Comparison of ENCODE assay signal across 1 cellular context in genomic region chr15:65133550-65134200, GRCh38.
TF ChIP-seq lines count a peak whose summit lies in the region.

A gene with protein sequence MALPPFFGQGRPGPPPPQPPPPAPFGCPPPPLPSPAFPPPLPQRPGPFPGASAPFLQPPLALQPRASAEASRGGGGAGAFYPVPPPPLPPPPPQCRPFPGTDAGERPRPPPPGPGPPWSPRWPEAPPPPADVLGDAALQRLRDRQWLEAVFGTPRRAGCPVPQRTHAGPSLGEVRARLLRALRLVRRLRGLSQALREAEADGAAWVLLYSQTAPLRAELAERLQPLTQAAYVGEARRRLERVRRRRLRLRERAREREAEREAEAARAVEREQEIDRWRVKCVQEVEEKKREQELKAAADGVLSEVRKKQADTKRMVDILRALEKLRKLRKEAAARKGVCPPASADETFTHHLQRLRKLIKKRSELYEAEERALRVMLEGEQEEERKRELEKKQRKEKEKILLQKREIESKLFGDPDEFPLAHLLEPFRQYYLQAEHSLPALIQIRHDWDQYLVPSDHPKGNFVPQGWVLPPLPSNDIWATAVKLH (minus strand): TSS chr15:65133808. CDS start chr15:65133781, 27 bp downstream.

TF ChIP-seq in HepG2, 621 proteins besides CTCF, POLR2A, EP300 and RAD21 (continued from another document):
- TF ChIP-seq ASH2L (IDR thresholded peaks at IDR 0.05; ENCODE audit: insufficient read length, low read depth, low read length) (peak; percentile 73), ZNF263 (CRISPR knock-in tag; IDR thresholded peaks at IDR 0.05) (no peak), KLF16 (CRISPR knock-in tag; IDR thresholded peaks at IDR 0.05) (peak in 1 of 2 experiments; percentile 89; a peak in 2 of 4 replicates), ZFX (CRISPR knock-in tag; IDR thresholded peaks at IDR 0.05; ENCODE audit: low read depth) (peak; percentile 81), PRMT3 (CRISPR knock-in tag; IDR thresholded peaks at IDR 0.05; ENCODE audit: borderline replicate concordance, low read depth) (no peak), PBX2 (CRISPR knock-in tag; IDR thresholded peaks at IDR 0.05) (0 out of 2 replicates have a peak, but pooled peaks have one; percentile 15), AGO2 (optimal IDR thresholded peaks at IDR 0.05; ENCODE audit: low read depth, low read length) (no peak), HNF4A (CRISPR knock-in tag; IDR thresholded peaks at IDR 0.05) (no peak), XBP1 (CRISPR knock-in tag; IDR thresholded peaks at IDR 0.05) (no peak), ZBTB3 (CRISPR knock-in tag; IDR thresholded peaks at IDR 0.05; ENCODE audit: borderline replicate concordance, low read depth) (no peak), REPIN1 (CRISPR knock-in tag; IDR thresholded peaks at IDR 0.05; ENCODE audit: borderline replicate concordance, low read depth) (0 out of 2 replicates have a peak, but pooled peaks have one; percentile 20), CSRNP1 (CRISPR knock-in tag; IDR thresholded peaks at IDR 0.05) (0 out of 2 replicates have a peak, but pooled peaks have one; percentile 18), ZNF7 (CRISPR knock-in tag; IDR thresholded peaks at IDR 0.05) (no peak), AHR (CRISPR knock-in tag; IDR thresholded peaks at IDR 0.05) (peak; percentile 65; the same call in 1 of the 2 replicates), ZSCAN29 (CRISPR knock-in tag; conservative IDR thresholded peaks at IDR 0.05) (peak; percentile 79; the same call in 1 of the 2 replicates), ETV6 (CRISPR knock-in tag; conservative IDR thresholded peaks at IDR 0.05) (0 out of 2 replicates have a peak, but pooled peaks have one; percentile 36), ZNF772 (CRISPR knock-in tag; IDR thresholded peaks at IDR 0.05) (peak; percentile 80), GLI4 (CRISPR knock-in tag; IDR thresholded peaks at IDR 0.05; ENCODE audit: borderline replicate concordance) (no peak), ZNF207 (IDR thresholded peaks at IDR 0.05; ENCODE audit: borderline replicate concordance) (no peak), KLF11 (CRISPR knock-in tag; IDR thresholded peaks at IDR 0.05) (no peak), ZNF747 (CRISPR knock-in tag; IDR thresholded peaks at IDR 0.05; ENCODE audit: borderline replicate concordance) (peak; percentile 70; the same call in 1 of the 2 replicates), ZNF367 (CRISPR knock-in tag; IDR thresholded peaks at IDR 0.05; ENCODE audit: borderline replicate concordance) (no peak), FOXM1 (CRISPR knock-in tag; IDR thresholded peaks at IDR 0.05) (no peak), ZNF589 (CRISPR knock-in tag; conservative IDR thresholded peaks at IDR 0.05) (peak; percentile 76; the same call in 1 of the 2 replicates), ZNF256 (CRISPR knock-in tag; conservative IDR thresholded peaks at IDR 0.05) (no peak), RNF2 (conservative IDR thresholded peaks at IDR 0.05; ENCODE audit: low read depth) (no peak), SPEN (CRISPR knock-in tag; IDR thresholded peaks at IDR 0.05; ENCODE audit: low read depth) (peak; percentile 60; the same call in 1 of the 2 replicates), NBN (conservative IDR thresholded peaks at IDR 0.05) (no peak), CENPT (CRISPR knock-in tag; IDR thresholded peaks at IDR 0.05; ENCODE audit: low read depth) (no peak), MED13 (CRISPR knock-in tag; IDR thresholded peaks at IDR 0.05) (no peak), RXRA (CRISPR knock-in tag; IDR thresholded peaks at IDR 0.05) (peak; percentile 49; the same call in 1 of the 2 replicates), NONO (IDR thresholded peaks at IDR 0.05) (no peak), NONO (CRISPR knock-in tag; conservative IDR thresholded peaks at IDR 0.05) (peak; percentile 38; the same call in 1 of the 2 replicates), RBAK (CRISPR knock-in tag; IDR thresholded peaks at IDR 0.05) (no peak), DR1 (CRISPR knock-in tag; IDR thresholded peaks at IDR 0.05) (peak; percentile 57; the same call in 1 of the 2 replicates), BATF2 (CRISPR knock-in tag; IDR thresholded peaks at IDR 0.05) (no peak), CREB3 (CRISPR knock-in tag; IDR thresholded peaks at IDR 0.05) (no peak), AKAP8 (CRISPR knock-in tag; IDR thresholded peaks at IDR 0.05) (no peak), CEBPG (CRISPR knock-in tag; IDR thresholded peaks at IDR 0.05) (peak; percentile 21; the same call in 1 of the 2 replicates), DNMT3B (CRISPR knock-in tag; conservative IDR thresholded peaks at IDR 0.05) (no peak), RORA (CRISPR knock-in tag; IDR thresholded peaks at IDR 0.05) (no peak), MEF2D (CRISPR knock-in tag; IDR thresholded peaks at IDR 0.05) (peak; percentile 41; the same call in 1 of the 2 replicates), NFKB2 (CRISPR knock-in tag; IDR thresholded peaks at IDR 0.05; ENCODE audit: borderline replicate concordance) (no peak)
- TF ChIP-seq, protein P1, sequence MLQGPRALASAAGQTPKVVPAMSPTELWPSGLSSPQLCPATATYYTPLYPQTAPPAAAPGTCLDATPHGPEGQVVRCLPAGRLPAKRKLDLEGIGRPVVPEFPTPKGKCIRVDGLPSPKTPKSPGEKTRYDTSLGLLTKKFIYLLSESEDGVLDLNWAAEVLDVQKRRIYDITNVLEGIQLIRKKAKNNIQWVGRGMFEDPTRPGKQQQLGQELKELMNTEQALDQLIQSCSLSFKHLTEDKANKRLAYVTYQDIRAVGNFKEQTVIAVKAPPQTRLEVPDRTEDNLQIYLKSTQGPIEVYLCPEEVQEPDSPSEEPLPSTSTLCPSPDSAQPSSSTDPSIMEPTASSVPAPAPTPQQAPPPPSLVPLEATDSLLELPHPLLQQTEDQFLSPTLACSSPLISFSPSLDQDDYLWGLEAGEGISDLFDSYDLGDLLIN (CRISPR knock-in tag; IDR thresholded peaks at IDR 0.05; ENCODE audit: borderline replicate concordance), result no peak
- TF ChIP-seq, protein P2, sequence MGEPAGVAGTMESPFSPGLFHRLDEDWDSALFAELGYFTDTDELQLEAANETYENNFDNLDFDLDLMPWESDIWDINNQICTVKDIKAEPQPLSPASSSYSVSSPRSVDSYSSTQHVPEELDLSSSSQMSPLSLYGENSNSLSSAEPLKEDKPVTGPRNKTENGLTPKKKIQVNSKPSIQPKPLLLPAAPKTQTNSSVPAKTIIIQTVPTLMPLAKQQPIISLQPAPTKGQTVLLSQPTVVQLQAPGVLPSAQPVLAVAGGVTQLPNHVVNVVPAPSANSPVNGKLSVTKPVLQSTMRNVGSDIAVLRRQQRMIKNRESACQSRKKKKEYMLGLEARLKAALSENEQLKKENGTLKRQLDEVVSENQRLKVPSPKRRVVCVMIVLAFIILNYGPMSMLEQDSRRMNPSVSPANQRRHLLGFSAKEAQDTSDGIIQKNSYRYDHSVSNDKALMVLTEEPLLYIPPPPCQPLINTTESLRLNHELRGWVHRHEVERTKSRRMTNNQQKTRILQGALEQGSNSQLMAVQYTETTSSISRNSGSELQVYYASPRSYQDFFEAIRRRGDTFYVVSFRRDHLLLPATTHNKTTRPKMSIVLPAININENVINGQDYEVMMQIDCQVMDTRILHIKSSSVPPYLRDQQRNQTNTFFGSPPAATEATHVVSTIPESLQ (CRISPR knock-in tag; conservative IDR thresholded peaks at IDR 0.05), result no peak
- TF ChIP-seq, protein P3, sequence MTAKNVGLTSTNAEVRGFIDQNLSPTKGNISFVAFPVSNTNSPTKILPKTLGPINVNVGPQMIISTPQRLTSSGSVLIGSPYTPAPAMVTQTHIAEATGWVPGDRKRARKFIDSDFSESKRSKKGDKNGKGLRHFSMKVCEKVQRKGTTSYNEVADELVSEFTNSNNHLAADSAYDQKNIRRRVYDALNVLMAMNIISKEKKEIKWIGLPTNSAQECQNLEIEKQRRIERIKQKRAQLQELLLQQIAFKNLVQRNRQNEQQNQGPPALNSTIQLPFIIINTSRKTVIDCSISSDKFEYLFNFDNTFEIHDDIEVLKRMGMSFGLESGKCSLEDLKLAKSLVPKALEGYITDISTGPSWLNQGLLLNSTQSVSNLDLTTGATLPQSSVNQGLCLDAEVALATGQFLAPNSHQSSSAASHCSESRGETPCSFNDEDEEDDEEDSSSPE (CRISPR knock-in tag; IDR thresholded peaks at IDR 0.05), result peak; percentile 39; the same call in 1 of the 2 replicates
TF ChIP-seq in HepG2: peak in this region for 170.
